In the genomic region with DNA sequence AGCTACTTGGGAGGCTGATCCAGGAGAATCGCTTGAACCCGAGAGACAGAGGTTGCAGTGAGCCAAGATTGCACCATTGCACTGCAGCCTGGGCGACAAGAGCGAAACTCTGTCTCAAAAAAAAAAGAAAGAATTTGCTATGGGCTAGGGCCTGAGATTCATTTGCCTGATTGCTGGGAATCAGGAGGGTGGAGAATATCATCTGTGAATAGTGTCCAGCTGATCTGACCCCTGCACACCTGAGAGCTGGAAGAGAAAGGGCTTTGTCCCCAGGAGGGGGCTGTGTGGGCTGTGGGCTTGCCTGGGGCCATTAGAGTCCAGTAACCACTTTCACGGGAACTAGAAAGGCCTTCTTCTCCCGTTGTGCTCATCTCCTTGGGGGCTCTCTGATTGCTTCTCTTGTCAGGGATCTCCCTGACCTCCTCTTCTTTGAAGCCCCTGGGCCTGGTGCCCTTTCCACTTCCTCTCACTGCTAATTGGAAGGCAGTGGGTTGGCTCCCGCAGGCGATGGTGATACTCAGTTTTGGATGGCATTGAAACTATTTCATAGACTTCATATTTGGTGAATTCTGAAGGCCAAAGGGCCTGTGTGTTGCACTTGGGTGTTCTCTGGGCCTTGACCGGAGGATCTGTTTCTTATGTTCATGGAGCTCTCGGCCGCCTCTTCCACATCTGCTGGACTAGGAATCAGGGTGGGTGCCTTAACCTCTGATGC, we compare ENCODE assay signal across 21 cellular contexts.
"Had no signal": no experiment of that assay in that cellular context is flagged by ENCODE, and none has a peak within 500 bp of the region (broad histone marks: within the 10 kb centered on the region; RNA-seq: fewer than 3 reads in every experiment).

No MANE protein-coding gene starts in this region.

- H3K9me3 ChIP-seq: Peyer's patch, SJCRH30 had no signal

- H3K27me3 ChIP-seq: Peyer's patch, SJCRH30 had no signal

- DNase-seq: IMR-90, Karpas-422, KG1, MM.1S, NCI-H1092 treated with DMSO at 0.1 percent for 48 hours, NCI-H1436, NCI-H187, NCI-H2029, NCI-H2081 treated with DMSO at 0.1 percent for 48 hours, NCI-H2171, NCI-H226, NCI-H446, NCI-H510A, NCI-H524 treated with DMSO at 0.1 percent for 48 hours, NCI-H69, NCI-H774, Peyer's patch, SHP77 treated with DMSO at 0.1 percent for 48 hours, SJCRH30 had no signal

- H3K4me1 ChIP-seq: Peyer's patch had no signal

- H3K36me3 ChIP-seq: Peyer's patch, SJCRH30 had no signal

- H3K4me3 ChIP-seq: Peyer's patch, SJCRH30 had no signal

- ATAC-seq: Right ventricle myocardium inferior, SK-N-SH treated with all-trans-retinoic acid at 6 μM for 48 hours had no signal

- H3K27ac ChIP-seq: Peyer's patch, SJCRH30 had no signal
